In genomic region chr9:95055851-95056551, GRCh38 we compare ENCODE assay signal across 8 cellular contexts.
A peak's percentile ranks its signal among the peaks of the same experiment; 100 is the strongest.
DNase-seq lines count a peak whose midpoint lies in the region; ATAC-seq and TF ChIP-seq lines count a peak whose summit lies in the region.

No MANE protein-coding gene starts in this region.

- H3K36me3 ChIP-seq in Loucy (ENCODE audit: insufficient read depth, low read length): no peaks in the 10 kb centered on the region

- TF ChIP-seq CTCF in Loucy (conservative IDR thresholded peaks at IDR 0.05; ENCODE audit: low read length): no peak

- H3K9me3 ChIP-seq in Loucy (ENCODE audit: insufficient read depth, low read depth, low read length): no peaks in the 10 kb centered on the region

- H3F3A ChIP-seq in Loucy (ENCODE audit: low read depth): 0 out of 2 replicates have a peak, but pooled peaks cover 3% of the 10 kb centered on the region

- peak overlapping the region; percentile 86 for H3K27ac ChIP-seq in cingulate gyrus (ENCODE audit: low read depth, low read length)

- no peak for ATAC-seq in HG02763 (IDR thresholded peaks at IDR 0.05; ENCODE audit: unreplicated experiment)
- no peak for ATAC-seq in GM19463 (IDR thresholded peaks at IDR 0.05; ENCODE audit: unreplicated experiment)
- no peak for ATAC-seq in HG03045 (IDR thresholded peaks at IDR 0.05; ENCODE audit: unreplicated experiment)
- ATAC-seq in GM19467 (IDR thresholded peaks at IDR 0.05; ENCODE audit: unreplicated experiment): no peak

- H3K4me2 ChIP-seq in Loucy (ENCODE audit: low read depth, low read length, poor library complexity, severe bottlenecking): peak overlapping the region; percentile 63

- peaks cover 60% of the 10 kb centered on the region for H3K4me1 ChIP-seq in Loucy (ENCODE audit: insufficient read depth, low read length, poor library complexity, severe bottlenecking)

- no peaks in the 10 kb centered on the region for H3K79me2 ChIP-seq in Loucy (ENCODE audit: insufficient read depth, low read length)

- no peaks in the 10 kb centered on the region for H4K20me1 ChIP-seq in Loucy (ENCODE audit: insufficient read depth, low read length, poor library complexity, severe bottlenecking)

- no peak overlapping the region for H2AFZ ChIP-seq in Loucy (ENCODE audit: low read length)

- no peaks in the 10 kb centered on the region for H3K27me3 ChIP-seq in Loucy (ENCODE audit: insufficient read depth, low read length, poor library complexity, severe bottlenecking)

- H3K9me2 ChIP-seq in Loucy (replicated peaks; ENCODE audit: low read depth, low read length): no peaks in the 10 kb centered on the region

- peak overlapping the region; percentile 84 for H3K9ac ChIP-seq in Loucy (ENCODE audit: low read depth, low read length, poor library complexity, severe bottlenecking)

- no peak overlapping the region for H3K4me3 ChIP-seq in Loucy (ENCODE audit: low read length, poor library complexity, severe bottlenecking)

- DNase-seq in left kidney (ENCODE audit: low read depth, low spot score): peak; percentile 72
- peak; percentile 77 for DNase-seq in superior temporal gyrus (ENCODE audit: extremely low spot score)
